ENCODE assay signal across 1 cellular context in genomic region chr5:39253211-39253610, GRCh38.
TF ChIP-seq lines count a peak whose summit lies in the region.

No MANE protein-coding gene starts in this region.

TF ChIP-seq in K562, 482 proteins besides CTCF, POLR2A, EP300 and RAD21 (continued from another document):
- TF ChIP-seq JUND (IDR thresholded peaks at IDR 0.05; ENCODE audit: borderline replicate concordance, low read depth, low read length), result 0 out of 2 replicates have a peak, but pooled peaks have one; percentile 35
- peak; percentile 39; the same call in 1 of the 3 replicates for TF ChIP-seq JUND (tag; IDR thresholded peaks at IDR 0.05; ENCODE audit: borderline replicate concordance, low read depth, low read length)
- TF ChIP-seq, protein P1, sequence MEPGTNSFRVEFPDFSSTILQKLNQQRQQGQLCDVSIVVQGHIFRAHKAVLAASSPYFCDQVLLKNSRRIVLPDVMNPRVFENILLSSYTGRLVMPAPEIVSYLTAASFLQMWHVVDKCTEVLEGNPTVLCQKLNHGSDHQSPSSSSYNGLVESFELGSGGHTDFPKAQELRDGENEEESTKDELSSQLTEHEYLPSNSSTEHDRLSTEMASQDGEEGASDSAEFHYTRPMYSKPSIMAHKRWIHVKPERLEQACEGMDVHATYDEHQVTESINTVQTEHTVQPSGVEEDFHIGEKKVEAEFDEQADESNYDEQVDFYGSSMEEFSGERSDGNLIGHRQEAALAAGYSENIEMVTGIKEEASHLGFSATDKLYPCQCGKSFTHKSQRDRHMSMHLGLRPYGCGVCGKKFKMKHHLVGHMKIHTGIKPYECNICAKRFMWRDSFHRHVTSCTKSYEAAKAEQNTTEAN (CRISPR knock-in tag; IDR thresholded peaks at IDR 0.05), result no peak
- TF ChIP-seq ARHGAP35 (IDR thresholded peaks at IDR 0.05; ENCODE audit: partially characterized antibody), result no peak
- TF ChIP-seq SUPT5H (IDR thresholded peaks at IDR 0.05), result no peak
- peak; percentile 63; the same call in 1 of the 2 replicates for TF ChIP-seq ATF3 (IDR thresholded peaks at IDR 0.05)
- TF ChIP-seq ATF3 (CRISPR knock-in tag; conservative IDR thresholded peaks at IDR 0.05), result no peak
- no peak for TF ChIP-seq ZKSCAN1 (IDR thresholded peaks at IDR 0.05; ENCODE audit: low read depth, low read length)
